18 cellular contexts compared by ENCODE assay signal in genomic region chr16:66161942-66162341, GRCh38.
"Had no signal": no experiment of that assay in that cellular context is flagged by ENCODE, and none has a peak within 500 bp of the region (broad histone marks: within the 10 kb centered on the region; RNA-seq: fewer than 3 reads in every experiment).

No MANE protein-coding gene starts in this region.

- H3K4me3 Mint-ChIP-seq: activated naive CD4-positive, alpha-beta T cell treated with anti-CD3 and anti-CD28 coated beads, Interleukin-2, amount 50 U/mL, for 24 hours; naive thymus-derived CD8-positive, alpha-beta T cell; stimulated activated memory B cell treated with anti-CD40 and anti-IgM and Interleukin-4, amounts not matched to agents 10 μg/mL and 1 μg/mL and 100 μg/mL, for 72 hours had no signal

- ATAC-seq: activated CD4-positive, CD25-positive, alpha-beta regulatory T cell treated with anti-CD3 and anti-CD28 coated beads, Interleukin-2, amount 50 U/mL, for 24 hours; gastroesophageal sphincter; naive thymus-derived CD8-positive, alpha-beta T cell; pancreas; right lobe of liver; stimulated activated memory B cell treated with anti-CD40 and anti-IgM and Interleukin-4, amounts not matched to agents 10 μg/mL and 1 μg/mL and 100 μg/mL, for 72 hours had no signal

- H3K4me1 Mint-ChIP-seq: activated naive CD4-positive, alpha-beta T cell treated with anti-CD3 and anti-CD28 coated beads, Interleukin-2, amount 50 U/mL, for 24 hours; naive thymus-derived CD8-positive, alpha-beta T cell; stimulated activated memory B cell treated with anti-CD40 and anti-IgM and Interleukin-4, amounts not matched to agents 10 μg/mL and 1 μg/mL and 100 μg/mL, for 72 hours had no signal

- H3K27me3 Mint-ChIP-seq: activated naive CD4-positive, alpha-beta T cell treated with anti-CD3 and anti-CD28 coated beads, Interleukin-2, amount 50 U/mL, for 24 hours had no signal

- H3K4me3 ChIP-seq: ascending aorta, gastroesophageal sphincter, pancreas, right lobe of liver, smooth muscle cell, thoracic aorta, upper lobe of left lung had no signal

- H3K9me3 Mint-ChIP-seq: activated naive CD4-positive, alpha-beta T cell treated with anti-CD3 and anti-CD28 coated beads, Interleukin-2, amount 50 U/mL, for 24 hours; naive thymus-derived CD8-positive, alpha-beta T cell; stimulated activated memory B cell treated with anti-CD40 and anti-IgM and Interleukin-4, amounts not matched to agents 10 μg/mL and 1 μg/mL and 100 μg/mL, for 72 hours had no signal

- H3K36me3 Mint-ChIP-seq: activated naive CD4-positive, alpha-beta T cell treated with anti-CD3 and anti-CD28 coated beads, Interleukin-2, amount 50 U/mL, for 24 hours; naive thymus-derived CD8-positive, alpha-beta T cell; stimulated activated memory B cell treated with anti-CD40 and anti-IgM and Interleukin-4, amounts not matched to agents 10 μg/mL and 1 μg/mL and 100 μg/mL, for 72 hours had no signal

- H3K9me3 ChIP-seq: ascending aorta, neutrophil, pancreas, right lobe of liver, thoracic aorta, upper lobe of left lung had no signal

- H3K27ac ChIP-seq: ascending aorta, gastroesophageal sphincter, neutrophil, pancreas, right lobe of liver, thoracic aorta, upper lobe of left lung had no signal

- H3K36me3 ChIP-seq: ascending aorta, gastroesophageal sphincter, neutrophil, pancreas, right lobe of liver, thoracic aorta, upper lobe of left lung had no signal

- H3K27ac Mint-ChIP-seq: activated naive CD4-positive, alpha-beta T cell treated with anti-CD3 and anti-CD28 coated beads, Interleukin-2, amount 50 U/mL, for 24 hours; naive thymus-derived CD8-positive, alpha-beta T cell; stimulated activated memory B cell treated with anti-CD40 and anti-IgM and Interleukin-4, amounts not matched to agents 10 μg/mL and 1 μg/mL and 100 μg/mL, for 72 hours had no signal

- H3K4me1 ChIP-seq: ascending aorta, pancreas, right lobe of liver, upper lobe of left lung had no signal

- DNase-seq: activated CD4-positive, alpha-beta T cell treated with anti-CD3 and anti-CD28 coated beads, Interleukin-2, amount 50 U/mL, for 48 hours; activated gamma-delta T cell; cortex of kidney; mesenchymal stem cell; naive thymus-derived CD8-positive, alpha-beta T cell; pancreas; right lobe of liver; stimulated activated CD4-positive, alpha-beta T cell treated with anti-CD3 and anti-CD28 coated beads, Interleukin-4, amount 100 ng/mL, for 4 hours; T1000; upper lobe of left lung had no signal
